ENCODE assay signal across 1 cellular context in the genomic region with DNA sequence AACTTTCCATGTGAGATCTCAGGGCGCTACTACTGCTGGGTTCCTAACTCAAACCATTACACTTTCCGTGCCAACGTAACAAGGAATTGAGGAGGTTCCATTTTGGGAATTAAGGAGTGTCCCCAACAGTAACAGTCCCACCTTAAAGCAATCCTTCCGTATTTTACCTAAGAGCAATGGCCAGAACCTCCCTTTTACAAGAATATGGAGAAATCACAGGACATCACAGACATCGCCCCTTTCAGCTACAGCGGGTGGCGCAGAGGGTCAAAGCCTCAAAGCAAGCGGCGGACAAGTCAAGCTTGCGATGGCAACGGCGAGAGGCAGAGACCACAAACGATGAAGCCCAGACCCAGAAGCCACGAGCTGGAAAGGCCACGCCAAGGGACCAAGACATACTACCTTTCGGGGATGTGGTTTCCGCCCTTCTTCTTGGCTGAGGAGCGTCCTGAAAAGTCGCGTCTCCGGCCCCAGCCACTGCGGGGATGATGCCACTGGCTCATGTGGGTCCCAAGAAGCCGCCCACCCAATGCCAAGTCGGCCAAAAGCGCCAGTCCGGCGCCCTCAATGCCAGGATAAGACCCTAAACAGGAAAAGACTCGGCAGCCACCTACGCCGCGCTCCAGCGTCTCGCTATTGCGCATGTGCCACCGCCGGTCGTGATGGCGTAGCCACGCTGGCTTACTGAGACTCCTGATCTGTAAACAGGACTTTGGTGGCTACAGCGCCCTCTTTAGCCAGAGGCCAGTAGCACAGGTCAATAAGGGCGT.
TF ChIP-seq lines count a peak whose summit lies in the region.

Gene DUSP11, minus strand, starts transcription at position 632 of the 770 bp plus-strand sequence. Its CDS starts 129 bp downstream, at position 503.

TF ChIP-seq in HepG2, 621 proteins besides CTCF, POLR2A, EP300 and RAD21 (continued from another document and continues in another):
- TF ChIP-seq, protein P1, sequence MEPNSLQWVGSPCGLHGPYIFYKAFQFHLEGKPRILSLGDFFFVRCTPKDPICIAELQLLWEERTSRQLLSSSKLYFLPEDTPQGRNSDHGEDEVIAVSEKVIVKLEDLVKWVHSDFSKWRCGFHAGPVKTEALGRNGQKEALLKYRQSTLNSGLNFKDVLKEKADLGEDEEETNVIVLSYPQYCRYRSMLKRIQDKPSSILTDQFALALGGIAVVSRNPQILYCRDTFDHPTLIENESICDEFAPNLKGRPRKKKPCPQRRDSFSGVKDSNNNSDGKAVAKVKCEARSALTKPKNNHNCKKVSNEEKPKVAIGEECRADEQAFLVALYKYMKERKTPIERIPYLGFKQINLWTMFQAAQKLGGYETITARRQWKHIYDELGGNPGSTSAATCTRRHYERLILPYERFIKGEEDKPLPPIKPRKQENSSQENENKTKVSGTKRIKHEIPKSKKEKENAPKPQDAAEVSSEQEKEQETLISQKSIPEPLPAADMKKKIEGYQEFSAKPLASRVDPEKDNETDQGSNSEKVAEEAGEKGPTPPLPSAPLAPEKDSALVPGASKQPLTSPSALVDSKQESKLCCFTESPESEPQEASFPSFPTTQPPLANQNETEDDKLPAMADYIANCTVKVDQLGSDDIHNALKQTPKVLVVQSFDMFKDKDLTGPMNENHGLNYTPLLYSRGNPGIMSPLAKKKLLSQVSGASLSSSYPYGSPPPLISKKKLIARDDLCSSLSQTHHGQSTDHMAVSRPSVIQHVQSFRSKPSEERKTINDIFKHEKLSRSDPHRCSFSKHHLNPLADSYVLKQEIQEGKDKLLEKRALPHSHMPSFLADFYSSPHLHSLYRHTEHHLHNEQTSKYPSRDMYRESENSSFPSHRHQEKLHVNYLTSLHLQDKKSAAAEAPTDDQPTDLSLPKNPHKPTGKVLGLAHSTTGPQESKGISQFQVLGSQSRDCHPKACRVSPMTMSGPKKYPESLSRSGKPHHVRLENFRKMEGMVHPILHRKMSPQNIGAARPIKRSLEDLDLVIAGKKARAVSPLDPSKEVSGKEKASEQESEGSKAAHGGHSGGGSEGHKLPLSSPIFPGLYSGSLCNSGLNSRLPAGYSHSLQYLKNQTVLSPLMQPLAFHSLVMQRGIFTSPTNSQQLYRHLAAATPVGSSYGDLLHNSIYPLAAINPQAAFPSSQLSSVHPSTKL (CRISPR knock-in tag; IDR thresholded peaks at IDR 0.05), result peak; percentile 65
- TF ChIP-seq SMYD3 (CRISPR knock-in tag; IDR thresholded peaks at IDR 0.05) (peak; percentile 85), NCOA2 (CRISPR knock-in tag; IDR thresholded peaks at IDR 0.05) (0 out of 2 replicates have a peak, but pooled peaks have one; percentile 29), ZNF510 (CRISPR knock-in tag; IDR thresholded peaks at IDR 0.05; ENCODE audit: low read depth) (no peak), MYC (CRISPR knock-in tag; IDR thresholded peaks at IDR 0.05; ENCODE audit: borderline replicate concordance) (peak; percentile 91), SP1 (IDR thresholded peaks at IDR 0.05) (no peak), SP1 (CRISPR knock-in tag; IDR thresholded peaks at IDR 0.05) (peak; percentile 15; the same call in 1 of the 2 replicates), NFYC (CRISPR knock-in tag; IDR thresholded peaks at IDR 0.05) (no peak), ZNF230 (CRISPR knock-in tag; IDR thresholded peaks at IDR 0.05) (peak; percentile 97), ZNF34 (CRISPR knock-in tag; IDR thresholded peaks at IDR 0.05; ENCODE audit: borderline replicate concordance) (peak; percentile 58; the same call in 1 of the 2 replicates), NR3C1 (CRISPR knock-in tag; IDR thresholded peaks at IDR 0.05) (no peak), RBM39 (IDR thresholded peaks at IDR 0.05; ENCODE audit: low read depth, low read length, poor library complexity, severe bottlenecking) (peak; percentile 71), ATF1 (CRISPR knock-in tag; IDR thresholded peaks at IDR 0.05) (no peak), ZNF407 (CRISPR knock-in tag; IDR thresholded peaks at IDR 0.05; ENCODE audit: not compliant biosample characterization) (peak; percentile 93), MXI1 (IDR thresholded peaks at IDR 0.05; ENCODE audit: borderline replicate concordance, low read depth, low read length) (peak; percentile 86; the same call in 2 of the 3 replicates), SYNCRIP (IDR thresholded peaks at IDR 0.05; ENCODE audit: insufficient read depth, low read depth, low read length) (no peak), NFKB2 (CRISPR knock-in tag; IDR thresholded peaks at IDR 0.05; ENCODE audit: borderline replicate concordance) (peak; percentile 88; the same call in 1 of the 2 replicates), TCF12 (IDR thresholded peaks at IDR 0.05) (no peak), TCF12 (CRISPR knock-in tag; IDR thresholded peaks at IDR 0.05) (no peak)
- TF ChIP-seq, protein P2, sequence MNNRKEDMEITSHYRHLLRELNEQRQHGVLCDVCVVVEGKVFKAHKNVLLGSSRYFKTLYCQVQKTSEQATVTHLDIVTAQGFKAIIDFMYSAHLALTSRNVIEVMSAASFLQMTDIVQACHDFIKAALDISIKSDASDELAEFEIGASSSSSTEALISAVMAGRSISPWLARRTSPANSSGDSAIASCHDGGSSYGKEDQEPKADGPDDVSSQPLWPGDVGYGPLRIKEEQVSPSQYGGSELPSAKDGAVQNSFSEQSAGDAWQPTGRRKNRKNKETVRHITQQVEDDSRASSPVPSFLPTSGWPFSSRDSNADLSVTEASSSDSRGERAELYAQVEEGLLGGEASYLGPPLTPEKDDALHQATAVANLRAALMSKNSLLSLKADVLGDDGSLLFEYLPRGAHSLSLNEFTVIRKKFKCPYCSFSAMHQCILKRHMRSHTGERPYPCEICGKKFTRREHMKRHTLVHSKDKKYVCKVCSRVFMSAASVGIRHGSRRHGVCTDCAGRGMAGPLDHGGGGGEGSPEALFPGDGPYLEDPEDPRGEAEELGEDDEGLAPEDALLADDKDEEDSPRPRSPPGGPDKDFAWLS (CRISPR knock-in tag; IDR thresholded peaks at IDR 0.05; ENCODE audit: borderline replicate concordance), result no peak
- TF ChIP-seq, protein P3, sequence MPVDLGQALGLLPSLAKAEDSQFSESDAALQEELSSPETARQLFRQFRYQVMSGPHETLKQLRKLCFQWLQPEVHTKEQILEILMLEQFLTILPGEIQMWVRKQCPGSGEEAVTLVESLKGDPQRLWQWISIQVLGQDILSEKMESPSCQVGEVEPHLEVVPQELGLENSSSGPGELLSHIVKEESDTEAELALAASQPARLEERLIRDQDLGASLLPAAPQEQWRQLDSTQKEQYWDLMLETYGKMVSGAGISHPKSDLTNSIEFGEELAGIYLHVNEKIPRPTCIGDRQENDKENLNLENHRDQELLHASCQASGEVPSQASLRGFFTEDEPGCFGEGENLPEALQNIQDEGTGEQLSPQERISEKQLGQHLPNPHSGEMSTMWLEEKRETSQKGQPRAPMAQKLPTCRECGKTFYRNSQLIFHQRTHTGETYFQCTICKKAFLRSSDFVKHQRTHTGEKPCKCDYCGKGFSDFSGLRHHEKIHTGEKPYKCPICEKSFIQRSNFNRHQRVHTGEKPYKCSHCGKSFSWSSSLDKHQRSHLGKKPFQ (CRISPR knock-in tag; IDR thresholded peaks at IDR 0.05; ENCODE audit: insufficient replicate concordance), result no peak
- TF ChIP-seq, protein P4, sequence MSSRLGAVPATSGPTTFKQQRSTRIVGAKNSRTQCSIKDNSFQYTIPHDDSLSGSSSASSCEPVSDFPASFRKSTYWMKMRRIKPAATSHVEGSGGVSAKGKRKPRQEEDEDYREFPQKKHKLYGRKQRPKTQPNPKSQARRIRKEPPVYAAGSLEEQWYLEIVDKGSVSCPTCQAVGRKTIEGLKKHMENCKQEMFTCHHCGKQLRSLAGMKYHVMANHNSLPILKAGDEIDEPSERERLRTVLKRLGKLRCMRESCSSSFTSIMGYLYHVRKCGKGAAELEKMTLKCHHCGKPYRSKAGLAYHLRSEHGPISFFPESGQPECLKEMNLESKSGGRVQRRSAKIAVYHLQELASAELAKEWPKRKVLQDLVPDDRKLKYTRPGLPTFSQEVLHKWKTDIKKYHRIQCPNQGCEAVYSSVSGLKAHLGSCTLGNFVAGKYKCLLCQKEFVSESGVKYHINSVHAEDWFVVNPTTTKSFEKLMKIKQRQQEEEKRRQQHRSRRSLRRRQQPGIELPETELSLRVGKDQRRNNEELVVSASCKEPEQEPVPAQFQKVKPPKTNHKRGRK (CRISPR knock-in tag; IDR thresholded peaks at IDR 0.05), result no peak
- TF ChIP-seq, protein P5, sequence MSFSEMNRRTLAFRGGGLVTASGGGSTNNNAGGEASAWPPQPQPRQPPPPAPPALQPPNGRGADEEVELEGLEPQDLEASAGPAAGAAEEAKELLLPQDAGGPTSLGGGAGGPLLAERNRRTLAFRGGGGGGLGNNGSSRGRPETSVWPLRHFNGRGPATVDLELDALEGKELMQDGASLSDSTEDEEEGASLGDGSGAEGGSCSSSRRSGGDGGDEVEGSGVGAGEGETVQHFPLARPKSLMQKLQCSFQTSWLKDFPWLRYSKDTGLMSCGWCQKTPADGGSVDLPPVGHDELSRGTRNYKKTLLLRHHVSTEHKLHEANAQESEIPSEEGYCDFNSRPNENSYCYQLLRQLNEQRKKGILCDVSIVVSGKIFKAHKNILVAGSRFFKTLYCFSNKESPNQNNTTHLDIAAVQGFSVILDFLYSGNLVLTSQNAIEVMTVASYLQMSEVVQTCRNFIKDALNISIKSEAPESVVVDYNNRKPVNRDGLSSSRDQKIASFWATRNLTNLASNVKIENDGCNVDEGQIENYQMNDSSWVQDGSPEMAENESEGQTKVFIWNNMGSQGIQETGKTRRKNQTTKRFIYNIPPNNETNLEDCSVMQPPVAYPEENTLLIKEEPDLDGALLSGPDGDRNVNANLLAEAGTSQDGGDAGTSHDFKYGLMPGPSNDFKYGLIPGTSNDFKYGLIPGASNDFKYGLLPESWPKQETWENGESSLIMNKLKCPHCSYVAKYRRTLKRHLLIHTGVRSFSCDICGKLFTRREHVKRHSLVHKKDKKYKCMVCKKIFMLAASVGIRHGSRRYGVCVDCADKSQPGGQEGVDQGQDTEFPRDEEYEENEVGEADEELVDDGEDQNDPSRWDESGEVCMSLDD (CRISPR knock-in tag; IDR thresholded peaks at IDR 0.05; ENCODE audit: borderline replicate concordance), result no peak
- TF ChIP-seq, protein P6, sequence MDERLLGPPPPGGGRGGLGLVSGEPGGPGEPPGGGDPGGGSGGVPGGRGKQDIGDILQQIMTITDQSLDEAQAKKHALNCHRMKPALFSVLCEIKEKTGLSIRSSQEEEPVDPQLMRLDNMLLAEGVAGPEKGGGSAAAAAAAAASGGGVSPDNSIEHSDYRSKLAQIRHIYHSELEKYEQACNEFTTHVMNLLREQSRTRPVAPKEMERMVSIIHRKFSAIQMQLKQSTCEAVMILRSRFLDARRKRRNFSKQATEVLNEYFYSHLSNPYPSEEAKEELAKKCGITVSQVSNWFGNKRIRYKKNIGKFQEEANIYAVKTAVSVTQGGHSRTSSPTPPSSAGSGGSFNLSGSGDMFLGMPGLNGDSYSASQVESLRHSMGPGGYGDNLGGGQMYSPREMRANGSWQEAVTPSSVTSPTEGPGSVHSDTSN (CRISPR knock-in tag; IDR thresholded peaks at IDR 0.05), result no peak
